1 cellular context compared by ENCODE assay signal in the genomic region with DNA sequence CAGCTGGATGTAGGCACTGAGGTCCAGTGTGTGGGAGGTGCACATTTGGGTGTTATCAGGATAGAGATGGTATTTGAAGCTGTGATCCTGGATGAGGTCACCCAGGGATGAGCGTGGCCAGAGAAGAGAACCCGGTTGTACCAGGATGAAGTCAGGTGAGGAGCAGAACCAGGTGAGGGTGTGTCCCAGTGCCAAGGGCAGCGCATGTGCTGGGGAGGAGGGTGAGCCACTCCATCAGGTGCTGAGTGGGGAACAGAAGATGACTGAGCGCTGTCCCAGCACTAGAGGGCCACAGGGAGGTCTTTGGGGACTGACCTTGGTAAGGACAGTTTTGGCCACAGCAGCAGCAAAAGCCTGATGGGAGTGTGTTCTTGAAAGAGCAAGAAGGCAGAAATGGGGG.
A peak's percentile ranks its signal among the peaks of the same experiment; 100 is the strongest.
TF ChIP-seq lines count a peak whose summit lies in the region.

No MANE protein-coding gene starts in this region.

TF ChIP-seq in HepG2, 621 proteins besides CTCF, POLR2A, EP300 and RAD21 (continued from another document and continues in another):
- TF ChIP-seq GABPB1 (CRISPR knock-in tag; IDR thresholded peaks at IDR 0.05) (no peak), XRCC5 (optimal IDR thresholded peaks at IDR 0.05; ENCODE audit: low read length) (peak; percentile 24), REPIN1 (CRISPR knock-in tag; IDR thresholded peaks at IDR 0.05; ENCODE audit: borderline replicate concordance, low read depth) (no peak), ZNF567 (CRISPR knock-in tag; IDR thresholded peaks at IDR 0.05; ENCODE audit: borderline replicate concordance) (no peak), NCOA5 (CRISPR knock-in tag; IDR thresholded peaks at IDR 0.05) (no peak), STAG1 (CRISPR knock-in tag; IDR thresholded peaks at IDR 0.05) (peak; percentile 48; the same call in 1 of the 2 replicates), SIX1 (CRISPR knock-in tag; IDR thresholded peaks at IDR 0.05; ENCODE audit: borderline replicate concordance) (no peak), ZNF3 (CRISPR knock-in tag; IDR thresholded peaks at IDR 0.05) (no peak), SOX6 (IDR thresholded peaks at IDR 0.05) (no peak), SOX6 (CRISPR knock-in tag; IDR thresholded peaks at IDR 0.05) (no peak), ZNF33A (CRISPR knock-in tag; IDR thresholded peaks at IDR 0.05; ENCODE audit: borderline replicate concordance) (no peak), HDAC1 (CRISPR knock-in tag; IDR thresholded peaks at IDR 0.05) (no peak), ZSCAN20 (CRISPR knock-in tag; IDR thresholded peaks at IDR 0.05; ENCODE audit: borderline replicate concordance) (no peak), SMC3 (IDR thresholded peaks at IDR 0.05; ENCODE audit: low read length) (peak; percentile 2; the same call in 1 of the 2 replicates), ZNF556 (CRISPR knock-in tag; IDR thresholded peaks at IDR 0.05; ENCODE audit: borderline replicate concordance) (no peak), GABPA (IDR thresholded peaks at IDR 0.05; ENCODE audit: low read depth, low read length) (no peak), GABPA (CRISPR knock-in tag; IDR thresholded peaks at IDR 0.05; ENCODE audit: low read depth) (no peak), ZNF788 (CRISPR knock-in tag; IDR thresholded peaks at IDR 0.05; ENCODE audit: borderline replicate concordance) (no peak), CENPT (CRISPR knock-in tag; IDR thresholded peaks at IDR 0.05; ENCODE audit: low read depth) (no peak), MEF2D (CRISPR knock-in tag; IDR thresholded peaks at IDR 0.05) (no peak), JUN (CRISPR knock-in tag; IDR thresholded peaks at IDR 0.05) (no peak), HOXA3 (CRISPR knock-in tag; IDR thresholded peaks at IDR 0.05) (no peak), SIX4 (CRISPR knock-in tag; IDR thresholded peaks at IDR 0.05) (no peak), ZNF713 (CRISPR knock-in tag; IDR thresholded peaks at IDR 0.05) (no peak), ARNTL (CRISPR knock-in tag; IDR thresholded peaks at IDR 0.05) (no peak), ZNF232 (CRISPR knock-in tag; IDR thresholded peaks at IDR 0.05; ENCODE audit: borderline replicate concordance) (no peak), ZSCAN22 (CRISPR knock-in tag; IDR thresholded peaks at IDR 0.05) (no peak), HNF4G (IDR thresholded peaks at IDR 0.05; ENCODE audit: borderline replicate concordance, low read depth, low read length) (no peak), HNF4G (CRISPR knock-in tag; IDR thresholded peaks at IDR 0.05; ENCODE audit: borderline replicate concordance, low read depth) (no peak), CREB1 (IDR thresholded peaks at IDR 0.05) (no peak), CREB1 (CRISPR knock-in tag; IDR thresholded peaks at IDR 0.05) (no peak)
- TF ChIP-seq, protein P1, sequence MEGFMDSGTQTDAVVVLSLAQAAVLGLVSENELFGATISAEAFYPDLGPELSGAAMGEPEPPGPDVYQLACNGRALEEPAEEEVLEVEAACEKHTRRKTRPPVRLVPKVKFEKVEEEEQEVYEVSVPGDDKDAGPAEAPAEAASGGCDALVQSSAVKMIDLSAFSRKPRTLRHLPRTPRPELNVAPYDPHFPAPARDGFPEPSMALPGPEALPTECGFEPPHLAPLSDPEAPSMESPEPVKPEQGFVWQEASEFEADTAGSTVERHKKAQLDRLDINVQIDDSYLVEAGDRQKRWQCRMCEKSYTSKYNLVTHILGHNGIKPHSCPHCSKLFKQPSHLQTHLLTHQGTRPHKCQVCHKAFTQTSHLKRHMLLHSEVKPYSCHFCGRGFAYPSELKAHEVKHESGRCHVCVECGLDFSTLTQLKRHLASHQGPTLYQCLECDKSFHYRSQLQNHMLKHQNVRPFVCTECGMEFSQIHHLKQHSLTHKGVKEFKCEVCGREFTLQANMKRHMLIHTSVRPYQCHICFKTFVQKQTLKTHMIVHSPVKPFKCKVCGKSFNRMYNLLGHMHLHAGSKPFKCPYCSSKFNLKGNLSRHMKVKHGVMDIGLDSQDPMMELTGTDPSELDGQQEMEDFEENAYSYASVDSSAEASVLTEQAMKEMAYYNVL (CRISPR knock-in tag; IDR thresholded peaks at IDR 0.05; ENCODE audit: borderline replicate concordance) = no peak
- TF ChIP-seq, protein P2, sequence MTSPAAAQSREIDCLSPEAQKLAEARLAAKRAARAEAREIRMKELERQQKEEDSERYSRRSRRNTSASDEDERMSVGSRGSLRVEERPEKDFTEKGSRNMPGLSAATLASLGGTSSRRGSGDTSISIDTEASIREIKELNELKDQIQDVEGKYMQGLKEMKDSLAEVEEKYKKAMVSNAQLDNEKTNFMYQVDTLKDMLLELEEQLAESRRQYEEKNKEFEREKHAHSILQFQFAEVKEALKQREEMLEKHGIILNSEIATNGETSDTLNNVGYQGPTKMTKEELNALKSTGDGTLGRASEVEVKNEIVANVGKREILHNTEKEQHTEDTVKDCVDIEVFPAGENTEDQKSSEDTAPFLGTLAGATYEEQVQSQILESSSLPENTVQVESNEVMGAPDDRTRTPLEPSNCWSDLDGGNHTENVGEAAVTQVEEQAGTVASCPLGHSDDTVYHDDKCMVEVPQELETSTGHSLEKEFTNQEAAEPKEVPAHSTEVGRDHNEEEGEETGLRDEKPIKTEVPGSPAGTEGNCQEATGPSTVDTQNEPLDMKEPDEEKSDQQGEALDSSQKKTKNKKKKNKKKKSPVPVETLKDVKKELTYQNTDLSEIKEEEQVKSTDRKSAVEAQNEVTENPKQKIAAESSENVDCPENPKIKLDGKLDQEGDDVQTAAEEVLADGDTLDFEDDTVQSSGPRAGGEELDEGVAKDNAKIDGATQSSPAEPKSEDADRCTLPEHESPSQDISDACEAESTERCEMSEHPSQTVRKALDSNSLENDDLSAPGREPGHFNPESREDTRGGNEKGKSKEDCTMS (CRISPR knock-in tag; conservative IDR thresholded peaks at IDR 0.05) = no peak
- TF ChIP-seq, protein P3, sequence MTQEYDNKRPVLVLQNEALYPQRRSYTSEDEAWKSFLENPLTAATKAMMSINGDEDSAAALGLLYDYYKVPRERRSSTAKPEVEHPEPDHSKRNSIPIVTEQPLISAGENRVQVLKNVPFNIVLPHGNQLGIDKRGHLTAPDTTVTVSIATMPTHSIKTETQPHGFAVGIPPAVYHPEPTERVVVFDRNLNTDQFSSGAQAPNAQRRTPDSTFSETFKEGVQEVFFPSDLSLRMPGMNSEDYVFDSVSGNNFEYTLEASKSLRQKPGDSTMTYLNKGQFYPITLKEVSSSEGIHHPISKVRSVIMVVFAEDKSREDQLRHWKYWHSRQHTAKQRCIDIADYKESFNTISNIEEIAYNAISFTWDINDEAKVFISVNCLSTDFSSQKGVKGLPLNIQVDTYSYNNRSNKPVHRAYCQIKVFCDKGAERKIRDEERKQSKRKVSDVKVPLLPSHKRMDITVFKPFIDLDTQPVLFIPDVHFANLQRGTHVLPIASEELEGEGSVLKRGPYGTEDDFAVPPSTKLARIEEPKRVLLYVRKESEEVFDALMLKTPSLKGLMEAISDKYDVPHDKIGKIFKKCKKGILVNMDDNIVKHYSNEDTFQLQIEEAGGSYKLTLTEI (CRISPR knock-in tag; conservative IDR thresholded peaks at IDR 0.05) = no peak
- TF ChIP-seq, protein P4, sequence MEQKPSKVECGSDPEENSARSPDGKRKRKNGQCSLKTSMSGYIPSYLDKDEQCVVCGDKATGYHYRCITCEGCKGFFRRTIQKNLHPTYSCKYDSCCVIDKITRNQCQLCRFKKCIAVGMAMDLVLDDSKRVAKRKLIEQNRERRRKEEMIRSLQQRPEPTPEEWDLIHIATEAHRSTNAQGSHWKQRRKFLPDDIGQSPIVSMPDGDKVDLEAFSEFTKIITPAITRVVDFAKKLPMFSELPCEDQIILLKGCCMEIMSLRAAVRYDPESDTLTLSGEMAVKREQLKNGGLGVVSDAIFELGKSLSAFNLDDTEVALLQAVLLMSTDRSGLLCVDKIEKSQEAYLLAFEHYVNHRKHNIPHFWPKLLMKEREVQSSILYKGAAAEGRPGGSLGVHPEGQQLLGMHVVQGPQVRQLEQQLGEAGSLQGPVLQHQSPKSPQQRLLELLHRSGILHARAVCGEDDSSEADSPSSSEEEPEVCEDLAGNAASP (CRISPR knock-in tag; IDR thresholded peaks at IDR 0.05; ENCODE audit: borderline replicate concordance) = 0 out of 2 replicates have a peak, but pooled peaks have one; percentile 32
- TF ChIP-seq, protein P5, sequence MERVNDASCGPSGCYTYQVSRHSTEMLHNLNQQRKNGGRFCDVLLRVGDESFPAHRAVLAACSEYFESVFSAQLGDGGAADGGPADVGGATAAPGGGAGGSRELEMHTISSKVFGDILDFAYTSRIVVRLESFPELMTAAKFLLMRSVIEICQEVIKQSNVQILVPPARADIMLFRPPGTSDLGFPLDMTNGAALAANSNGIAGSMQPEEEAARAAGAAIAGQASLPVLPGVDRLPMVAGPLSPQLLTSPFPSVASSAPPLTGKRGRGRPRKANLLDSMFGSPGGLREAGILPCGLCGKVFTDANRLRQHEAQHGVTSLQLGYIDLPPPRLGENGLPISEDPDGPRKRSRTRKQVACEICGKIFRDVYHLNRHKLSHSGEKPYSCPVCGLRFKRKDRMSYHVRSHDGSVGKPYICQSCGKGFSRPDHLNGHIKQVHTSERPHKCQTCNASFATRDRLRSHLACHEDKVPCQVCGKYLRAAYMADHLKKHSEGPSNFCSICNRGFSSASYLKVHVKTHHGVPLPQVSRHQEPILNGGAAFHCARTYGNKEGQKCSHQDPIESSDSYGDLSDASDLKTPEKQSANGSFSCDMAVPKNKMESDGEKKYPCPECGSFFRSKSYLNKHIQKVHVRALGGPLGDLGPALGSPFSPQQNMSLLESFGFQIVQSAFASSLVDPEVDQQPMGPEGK (CRISPR knock-in tag; IDR thresholded peaks at IDR 0.05) = 0 out of 2 replicates have a peak, but pooled peaks have one; percentile 14
- TF ChIP-seq, protein P6, sequence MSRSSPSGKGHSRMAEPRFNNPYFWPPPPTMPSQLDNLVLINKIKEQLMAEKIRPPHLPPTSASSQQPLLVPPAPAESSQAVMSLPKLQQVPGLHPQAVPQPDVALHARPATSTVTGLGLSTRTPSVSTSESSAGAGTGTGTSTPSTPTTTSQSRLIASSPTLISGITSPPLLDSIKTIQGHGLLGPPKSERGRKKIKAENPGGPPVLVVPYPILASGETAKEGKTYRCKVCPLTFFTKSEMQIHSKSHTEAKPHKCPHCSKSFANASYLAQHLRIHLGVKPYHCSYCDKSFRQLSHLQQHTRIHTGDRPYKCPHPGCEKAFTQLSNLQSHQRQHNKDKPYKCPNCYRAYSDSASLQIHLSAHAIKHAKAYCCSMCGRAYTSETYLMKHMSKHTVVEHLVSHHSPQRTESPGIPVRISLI (CRISPR knock-in tag; IDR thresholded peaks at IDR 0.05; ENCODE audit: borderline replicate concordance) = no peak
- TF ChIP-seq, protein P7, sequence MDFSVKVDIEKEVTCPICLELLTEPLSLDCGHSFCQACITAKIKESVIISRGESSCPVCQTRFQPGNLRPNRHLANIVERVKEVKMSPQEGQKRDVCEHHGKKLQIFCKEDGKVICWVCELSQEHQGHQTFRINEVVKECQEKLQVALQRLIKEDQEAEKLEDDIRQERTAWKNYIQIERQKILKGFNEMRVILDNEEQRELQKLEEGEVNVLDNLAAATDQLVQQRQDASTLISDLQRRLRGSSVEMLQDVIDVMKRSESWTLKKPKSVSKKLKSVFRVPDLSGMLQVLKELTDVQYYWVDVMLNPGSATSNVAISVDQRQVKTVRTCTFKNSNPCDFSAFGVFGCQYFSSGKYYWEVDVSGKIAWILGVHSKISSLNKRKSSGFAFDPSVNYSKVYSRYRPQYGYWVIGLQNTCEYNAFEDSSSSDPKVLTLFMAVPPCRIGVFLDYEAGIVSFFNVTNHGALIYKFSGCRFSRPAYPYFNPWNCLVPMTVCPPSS (IDR thresholded peaks at IDR 0.05) = no peak
- TF ChIP-seq, protein P8, sequence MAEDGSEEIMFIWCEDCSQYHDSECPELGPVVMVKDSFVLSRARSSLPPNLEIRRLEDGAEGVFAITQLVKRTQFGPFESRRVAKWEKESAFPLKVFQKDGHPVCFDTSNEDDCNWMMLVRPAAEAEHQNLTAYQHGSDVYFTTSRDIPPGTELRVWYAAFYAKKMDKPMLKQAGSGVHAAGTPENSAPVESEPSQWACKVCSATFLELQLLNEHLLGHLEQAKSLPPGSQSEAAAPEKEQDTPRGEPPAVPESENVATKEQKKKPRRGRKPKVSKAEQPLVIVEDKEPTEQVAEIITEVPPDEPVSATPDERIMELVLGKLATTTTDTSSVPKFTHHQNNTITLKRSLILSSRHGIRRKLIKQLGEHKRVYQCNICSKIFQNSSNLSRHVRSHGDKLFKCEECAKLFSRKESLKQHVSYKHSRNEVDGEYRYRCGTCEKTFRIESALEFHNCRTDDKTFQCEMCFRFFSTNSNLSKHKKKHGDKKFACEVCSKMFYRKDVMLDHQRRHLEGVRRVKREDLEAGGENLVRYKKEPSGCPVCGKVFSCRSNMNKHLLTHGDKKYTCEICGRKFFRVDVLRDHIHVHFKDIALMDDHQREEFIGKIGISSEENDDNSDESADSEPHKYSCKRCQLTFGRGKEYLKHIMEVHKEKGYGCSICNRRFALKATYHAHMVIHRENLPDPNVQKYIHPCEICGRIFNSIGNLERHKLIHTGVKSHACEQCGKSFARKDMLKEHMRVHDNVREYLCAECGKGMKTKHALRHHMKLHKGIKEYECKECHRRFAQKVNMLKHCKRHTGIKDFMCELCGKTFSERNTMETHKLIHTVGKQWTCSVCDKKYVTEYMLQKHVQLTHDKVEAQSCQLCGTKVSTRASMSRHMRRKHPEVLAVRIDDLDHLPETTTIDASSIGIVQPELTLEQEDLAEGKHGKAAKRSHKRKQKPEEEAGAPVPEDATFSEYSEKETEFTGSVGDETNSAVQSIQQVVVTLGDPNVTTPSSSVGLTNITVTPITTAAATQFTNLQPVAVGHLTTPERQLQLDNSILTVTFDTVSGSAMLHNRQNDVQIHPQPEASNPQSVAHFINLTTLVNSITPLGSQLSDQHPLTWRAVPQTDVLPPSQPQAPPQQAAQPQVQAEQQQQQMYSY (CRISPR knock-in tag; IDR thresholded peaks at IDR 0.05) = no peak
- TF ChIP-seq, protein P9, sequence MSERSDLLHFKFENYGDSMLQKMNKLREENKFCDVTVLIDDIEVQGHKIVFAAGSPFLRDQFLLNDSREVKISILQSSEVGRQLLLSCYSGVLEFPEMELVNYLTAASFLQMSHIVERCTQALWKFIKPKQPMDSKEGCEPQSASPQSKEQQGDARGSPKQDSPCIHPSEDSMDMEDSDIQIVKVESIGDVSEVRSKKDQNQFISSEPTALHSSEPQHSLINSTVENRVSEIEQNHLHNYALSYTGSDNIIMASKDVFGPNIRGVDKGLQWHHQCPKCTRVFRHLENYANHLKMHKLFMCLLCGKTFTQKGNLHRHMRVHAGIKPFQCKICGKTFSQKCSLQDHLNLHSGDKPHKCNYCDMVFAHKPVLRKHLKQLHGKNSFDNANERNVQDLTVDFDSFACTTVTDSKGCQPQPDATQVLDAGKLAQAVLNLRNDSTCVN (CRISPR knock-in tag; IDR thresholded peaks at IDR 0.05; ENCODE audit: borderline replicate concordance) = no peak
- TF ChIP-seq, protein P10, sequence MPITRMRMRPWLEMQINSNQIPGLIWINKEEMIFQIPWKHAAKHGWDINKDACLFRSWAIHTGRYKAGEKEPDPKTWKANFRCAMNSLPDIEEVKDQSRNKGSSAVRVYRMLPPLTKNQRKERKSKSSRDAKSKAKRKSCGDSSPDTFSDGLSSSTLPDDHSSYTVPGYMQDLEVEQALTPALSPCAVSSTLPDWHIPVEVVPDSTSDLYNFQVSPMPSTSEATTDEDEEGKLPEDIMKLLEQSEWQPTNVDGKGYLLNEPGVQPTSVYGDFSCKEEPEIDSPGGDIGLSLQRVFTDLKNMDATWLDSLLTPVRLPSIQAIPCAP (CRISPR knock-in tag; IDR thresholded peaks at IDR 0.05; ENCODE audit: low read depth) = no peak
